ENCODE assay signal across 8 cellular contexts in genomic region chr10:116039604-116040003, GRCh38.
"Had no signal": no experiment of that assay in that cellular context is flagged by ENCODE, and none has a peak within 500 bp of the region (broad histone marks: within the 10 kb centered on the region; RNA-seq: fewer than 3 reads in every experiment).

No MANE protein-coding gene starts in this region.

- H3K4me3 ChIP-seq: GM23338, K562 had no signal

- FAIRE-seq: H1, H54, HTR-8/SVneo, K562 had no signal

- ATAC-seq: GM23338, K562 had no signal

- DNase-seq: H9, HCEC 1CT, IMR-90 had no signal

- H3K4me2 ChIP-seq: GM23338 had no signal
